8 cellular contexts compared by ENCODE assay signal in genomic region chr3:149812606-149813366, GRCh38.
DNase-seq lines count a peak whose midpoint lies in the region; ATAC-seq and TF ChIP-seq lines count a peak whose summit lies in the region.

A gene with protein sequence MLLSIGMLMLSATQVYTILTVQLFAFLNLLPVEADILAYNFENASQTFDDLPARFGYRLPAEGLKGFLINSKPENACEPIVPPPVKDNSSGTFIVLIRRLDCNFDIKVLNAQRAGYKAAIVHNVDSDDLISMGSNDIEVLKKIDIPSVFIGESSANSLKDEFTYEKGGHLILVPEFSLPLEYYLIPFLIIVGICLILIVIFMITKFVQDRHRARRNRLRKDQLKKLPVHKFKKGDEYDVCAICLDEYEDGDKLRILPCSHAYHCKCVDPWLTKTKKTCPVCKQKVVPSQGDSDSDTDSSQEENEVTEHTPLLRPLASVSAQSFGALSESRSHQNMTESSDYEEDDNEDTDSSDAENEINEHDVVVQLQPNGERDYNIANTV (plus strand): TSS chr3:149813215. CDS start chr3:149846027, 32,812 bp downstream.

- TF ChIP-seq CTCF in choroid plexus epithelial cell (conservative IDR thresholded peaks at IDR 0.05; ENCODE audit: low read depth, low read length) = no peak

- H3K36me3 ChIP-seq in BLaER1 = no peaks in the 10 kb centered on the region

- H4K20me1 ChIP-seq in BLaER1 = peaks cover 42% of the 10 kb centered on the region

- H3K9me3 ChIP-seq in BLaER1 = no peaks in the 10 kb centered on the region

- peak within 1 kb of the TSS; percentile 94 for H3K4me2 ChIP-seq in BLaER1

- peak within 1 kb of the TSS; percentile 92 for H3K27ac ChIP-seq in BLaER1

- H3K9ac ChIP-seq in BLaER1 = peak within 1 kb of the TSS; percentile 89

- H3K4me1 ChIP-seq in BLaER1 = peaks cover 40% of the 10 kb centered on the region

- ATAC-seq in GM19324 (IDR thresholded peaks at IDR 0.05; ENCODE audit: low FRiP score, unreplicated experiment) = peak; percentile 95
- ATAC-seq in HG03460 (IDR thresholded peaks at IDR 0.05; ENCODE audit: unreplicated experiment) = peak; percentile 94

- peak; percentile 87 for DNase-seq in NCI-H524 treated with DMSO at 0.1 percent for 48 hours (lab: John Stamatoyannopoulos, UW)
- DNase-seq in activated CD4-positive, alpha-beta T cell treated with anti-CD3 and anti-CD28 coated beads for 4 hours = peak; percentile 91 to 93
- peak; percentile 97 for DNase-seq in choroid plexus epithelial cell (ENCODE audit: low read depth)
- DNase-seq in kidney glomerular epithelial cell (lab: John Stamatoyannopoulos, UW) = peak; percentile 89
- peak; percentile 87 to 88 for DNase-seq in stimulated activated CD4-positive, alpha-beta T cell treated with anti-CD3 and anti-CD28 coated beads, Interleukin-15, amount 100 ng/mL, for 48 hours (ENCODE audit: low read depth in 2 of 2)

- H3K27me3 ChIP-seq in BLaER1 = no peaks in the 10 kb centered on the region

- H3K4me3 ChIP-seq in BLaER1 (peak within 1 kb of the TSS; percentile 89), choroid plexus epithelial cell (ENCODE audit: low read depth, low read length) (peak within 1 kb of the TSS; percentile 86)

Comparison
In these comparisons a context has a peak if more than half of its experiments do, and no peak if none do; other contexts are left out.
1. Peak in every context shown above with its lines: DNase-seq, ATAC-seq, H3K4me3 ChIP-seq and H3K27ac ChIP-seq.